Comparison of ENCODE assay signal across 19 cellular contexts in the genomic region with DNA sequence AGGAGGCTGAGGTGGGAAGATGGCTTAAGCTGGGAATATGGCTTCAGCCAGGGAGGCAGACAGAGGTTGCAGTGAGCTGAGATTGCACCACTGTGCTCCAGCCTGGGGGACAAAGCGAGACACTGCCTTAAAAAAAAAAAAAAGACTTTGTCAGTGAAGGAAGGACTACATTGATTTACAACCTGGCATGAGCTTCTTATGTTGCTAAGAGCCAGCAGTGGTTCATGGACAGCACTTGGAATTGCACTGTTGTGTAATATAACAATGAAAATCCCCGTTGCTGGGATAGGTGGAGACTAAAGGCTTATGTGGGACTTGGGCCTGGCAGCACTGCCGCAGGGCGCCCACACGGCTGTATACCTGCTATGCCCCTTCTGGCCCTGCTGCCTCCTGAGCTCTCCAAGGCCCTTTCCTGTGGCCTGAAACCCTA. TPM values are rescaled to one million over a fixed set of nuclear protein-coding genes. Genes with fewer than 3 reads are reported as not detected.
DNase-seq lines count a peak whose midpoint lies in the region; ATAC-seq and TF ChIP-seq lines count a peak whose summit lies in the region.
"Had no signal": no experiment of that assay in that cellular context is flagged by ENCODE, and none has a peak within 500 bp of the region (broad histone marks: within the 10 kb centered on the region; RNA-seq: fewer than 3 reads in every experiment).

No MANE protein-coding gene starts in this region.

- no peaks in the 10 kb centered on the region for H3K36me3 Mint-ChIP-seq in activated naive CD4-positive, alpha-beta T cell treated with anti-CD3 and anti-CD28 coated beads, Interleukin-2, amount 50 U/mL, for 24 hours
- H3K36me3 Mint-ChIP-seq: naive thymus-derived CD8-positive, alpha-beta T cell had no signal

- H3K27me3 ChIP-seq in colonic mucosa, result no peaks in the 10 kb centered on the region
- no peaks in the 10 kb centered on the region for H3K27me3 ChIP-seq in aorta (ENCODE audit: control insufficient read depth in 1 of 2, insufficient read depth in 2 of 2, low read length in 1 of 2)
- no peaks in the 10 kb centered on the region for H3K27me3 ChIP-seq in HAP-1 (ENCODE audit: low read depth)
- H3K27me3 ChIP-seq: upper lobe of left lung had no signal

- no peak for DNase-seq in activated naive CD4-positive, alpha-beta T cell treated with Interleukin-2 at 50 U/mL for 16 hours
- no peak for DNase-seq in colonic mucosa
- DNase-seq in mucosa of descending colon, result peak in 2 of 3 donors; percentile 50 to 56
- DNase-seq in aorta, result no peak
- no peak for DNase-seq in HAP-1 (ENCODE audit: low spot score in 2 of 2)
- no peak for DNase-seq in NCI-H748 treated with DMSO at 0.1 percent for 48 hours (lab: John Stamatoyannopoulos, UW)
- no peak for DNase-seq in HT-29 (ENCODE audit: low spot score)
- DNase-seq: CD4-positive, alpha-beta T cell; DMS79; endodermal cell; foreskin keratinocyte; H9; naive thymus-derived CD8-positive, alpha-beta T cell; stimulated activated naive CD4-positive, alpha-beta T cell treated with Interleukin-2 at 50 U/mL for 16 hours; T-helper 1 cell; upper lobe of left lung had no signal

- H3K4me1 ChIP-seq in colonic mucosa, result peaks cover 17% of the 10 kb centered on the region
- peaks cover 29% of the 10 kb centered on the region for H3K4me1 ChIP-seq in mucosa of descending colon (ENCODE audit: low read depth)
- no peaks in the 10 kb centered on the region for H3K4me1 ChIP-seq in aorta (ENCODE audit: control insufficient read depth in 1 of 2, insufficient read depth in 2 of 2, low read length in 2 of 2)
- no peaks in the 10 kb centered on the region for H3K4me1 ChIP-seq in HAP-1

- no peaks in the 10 kb centered on the region for H3K9me3 Mint-ChIP-seq in activated naive CD4-positive, alpha-beta T cell treated with anti-CD3 and anti-CD28 coated beads, Interleukin-2, amount 50 U/mL, for 24 hours
- H3K9me3 Mint-ChIP-seq: CD4-positive, alpha-beta T cell; central memory CD8-positive, alpha-beta T cell; H9; naive thymus-derived CD8-positive, alpha-beta T cell had no signal

- intact Hi-C loops in colonic mucosa (cut with DNase I), result loop anchor here (5.0 kb wide), 1 partner anchor 34 kb away; a partner anchor contains a TSS
- intact Hi-C loops in mucosa of descending colon (cut with DNase I, micrococcal nuclease), result no loop called here
- intact Hi-C loops in aorta (cut with DNase I), result no loop called here

- WGBS in aorta, 2 donors, result 80 to 84% methylated on average over 5 of the region's 5 CpGs

- peak; percentile 60 for ATAC-seq in mucosa of descending colon
- peak; percentile 54 for ATAC-seq in aorta (ENCODE audit: low FRiP score)
- ATAC-seq: foreskin keratinocyte; naive thymus-derived CD8-positive, alpha-beta T cell had no signal

- no peaks in the 10 kb centered on the region for H3K27me3 Mint-ChIP-seq in activated naive CD4-positive, alpha-beta T cell treated with anti-CD3 and anti-CD28 coated beads, Interleukin-2, amount 50 U/mL, for 24 hours
- H3K27me3 Mint-ChIP-seq: CD4-positive, alpha-beta T cell; central memory CD8-positive, alpha-beta T cell; naive thymus-derived CD8-positive, alpha-beta T cell; progenitor cell of endocrine pancreas had no signal

- H3K9ac ChIP-seq in colonic mucosa (ENCODE audit: low read depth in 2 of 2, low read length in 2 of 2), result peak overlapping the region; percentile 47 to 74

- H3K9me3 ChIP-seq in colonic mucosa, result no peaks in the 10 kb centered on the region
- no peaks in the 10 kb centered on the region for H3K9me3 ChIP-seq in mucosa of descending colon
- H3K9me3 ChIP-seq in aorta (ENCODE audit: control insufficient read depth, low read length), result no peaks in the 10 kb centered on the region
- no peaks in the 10 kb centered on the region for H3K9me3 ChIP-seq in HAP-1
- H3K9me3 ChIP-seq: upper lobe of left lung had no signal

- in situ Hi-C loops in HAP-1 (cut with MboI; ENCODE audit: low sequenced_read_pairs), result no loop called here

- H3K4me3 Mint-ChIP-seq in activated naive CD4-positive, alpha-beta T cell treated with anti-CD3 and anti-CD28 coated beads, Interleukin-2, amount 50 U/mL, for 24 hours, result no peak overlapping the region
- H3K4me3 Mint-ChIP-seq: CD4-positive, alpha-beta T cell; central memory CD8-positive, alpha-beta T cell; endodermal cell; H9; naive thymus-derived CD8-positive, alpha-beta T cell had no signal

- H3K4me3 ChIP-seq in colonic mucosa, result no peak overlapping the region
- H3K4me3 ChIP-seq in mucosa of descending colon, result no peak overlapping the region
- H3K4me3 ChIP-seq in aorta (ENCODE audit: low read length in 2 of 2), result no peak overlapping the region
- no peak overlapping the region for H3K4me3 ChIP-seq in HAP-1
- H3K4me3 ChIP-seq: upper lobe of left lung had no signal

- H3K36me3 ChIP-seq in colonic mucosa, result no peaks in the 10 kb centered on the region
- H3K36me3 ChIP-seq in mucosa of descending colon (ENCODE audit: low read depth), result no peaks in the 10 kb centered on the region
- H3K36me3 ChIP-seq in aorta (ENCODE audit: control insufficient read depth in 1 of 2, insufficient read depth in 2 of 2, low read length in 1 of 2), result no peaks in the 10 kb centered on the region
- H3K36me3 ChIP-seq in HAP-1 (replicated peaks), result no peaks in the 10 kb centered on the region
- H3K36me3 ChIP-seq: upper lobe of left lung had no signal

- no peak for TF ChIP-seq CTCF in colonic mucosa (IDR thresholded peaks at IDR 0.05)
- no peak for TF ChIP-seq CTCF in mucosa of descending colon (IDR thresholded peaks at IDR 0.05)

- H3K4me1 Mint-ChIP-seq in activated naive CD4-positive, alpha-beta T cell treated with anti-CD3 and anti-CD28 coated beads, Interleukin-2, amount 50 U/mL, for 24 hours, result peaks cover 11% of the 10 kb centered on the region
- H3K4me1 Mint-ChIP-seq: central memory CD8-positive, alpha-beta T cell had no signal

- H3K27ac Mint-ChIP-seq in activated naive CD4-positive, alpha-beta T cell treated with anti-CD3 and anti-CD28 coated beads, Interleukin-2, amount 50 U/mL, for 24 hours, result peak overlapping the region; percentile 55
- H3K27ac Mint-ChIP-seq: CD4-positive, alpha-beta T cell; endodermal cell; H9; naive thymus-derived CD8-positive, alpha-beta T cell; progenitor cell of endocrine pancreas had no signal

- H3K27ac ChIP-seq in colonic mucosa (peak overlapping the region; percentile 53), aorta (ENCODE audit: low read depth in 1 of 2, low read length in 2 of 2) (no peak overlapping the region)
- H3K27ac ChIP-seq: foreskin keratinocyte, upper lobe of left lung had no signal

RNA-seq across cellular contexts. Expression of a gene that starts 14.1 kb away (rescaled TPM):
- total RNA-seq in colonic mucosa, result 10 to 100 TPM; 19.4 to 50.1 TPM
- total RNA-seq in mucosa of descending colon, result 10 to 100 TPM; 18.2 to 58.8 (median 26.4) TPM
- 10 to 100 TPM in 1 of 2 donors, 1 to 10 TPM in 1; 5.6 to 11.4 TPM for total RNA-seq in aorta
- 1 to 10 TPM; 7.8 to 7.9 TPM for polyA plus RNA-seq in aorta
- 231 and 264 TPM in 2 replicates for total RNA-seq in HT-29 (2014; rRNA removed; shearing (Covaris generic))

RNA-seq across cellular contexts. Expression of a gene that starts 26.6 kb away (rescaled TPM):
- total RNA-seq in colonic mucosa, result 10 to 100 TPM; 14.8 to 18.1 TPM
- 10 to 100 TPM; 19.1 to 30.0 (median 21.2) TPM for total RNA-seq in mucosa of descending colon
- total RNA-seq in aorta, result 10 to 100 TPM; 21.4 to 26.4 TPM
- polyA plus RNA-seq in aorta, result 10 to 100 TPM; 13.9 to 14.9 TPM
- 8.9 and 9.2 TPM in 2 replicates for total RNA-seq in HT-29 (2014; rRNA removed; shearing (Covaris generic))

RNA-seq across cellular contexts. Expression of a gene that starts 26.9 kb away (rescaled TPM):
- 100 to 1,000 TPM; 302 to 371 TPM for total RNA-seq in colonic mucosa
- total RNA-seq in mucosa of descending colon, result 100 to 1,000 TPM; 292 to 362 (median 338) TPM
- 100 to 1,000 TPM; 136 to 149 TPM for total RNA-seq in aorta
- polyA plus RNA-seq in aorta, result 100 to 1,000 TPM; 349 to 520 TPM
- 127 and 169 TPM in 2 replicates for total RNA-seq in HT-29 (2014; rRNA removed; shearing (Covaris generic))

RNA-seq across cellular contexts. Expression of a gene that starts 36.1 kb away (rescaled TPM):
- total RNA-seq in colonic mucosa, result 10 to 100 TPM; 20.5 to 20.7 TPM
- 10 to 100 TPM; 16.7 to 24.3 (median 18.3) TPM for total RNA-seq in mucosa of descending colon
- total RNA-seq in aorta, result 10 to 100 TPM in 1 of 2 donors, 1 to 10 TPM in 1; 8.7 to 19.4 TPM
- polyA plus RNA-seq in aorta, result 1 to 10 TPM; 4.9 to 8.6 TPM
- total RNA-seq in HT-29 (2014; rRNA removed; shearing (Covaris generic)), result 18.3 and 18.8 TPM in 2 replicates

RNA-seq across cellular contexts. Expression of a gene that starts 57.9 kb away (rescaled TPM):
- 10 to 100 TPM; 72.3 to 94.9 TPM for total RNA-seq in colonic mucosa
- total RNA-seq in mucosa of descending colon, result 10 to 100 TPM; 57.2 to 97.6 (median 75.4) TPM
- 10 to 100 TPM; 24.7 to 29.6 TPM for total RNA-seq in aorta
- 10 to 100 TPM; 28.7 to 93.0 TPM for polyA plus RNA-seq in aorta
- 206 and 233 TPM in 2 replicates for total RNA-seq in HT-29 (2014; rRNA removed; shearing (Covaris generic))

Comparison
In these comparisons a context has a peak if more than half of its experiments do, and no peak if none do; other contexts are left out.
1. DNase-seq: peak in mucosa of descending colon (2 of 3); none in activated naive CD4-positive, alpha-beta T cell treated with Interleukin-2 at 50 U/mL for 16 hours (single experiment), colonic mucosa (single experiment), aorta (0 of 2), HAP-1 (0 of 2), NCI-H748 treated with DMSO at 0.1 percent for 48 hours (single experiment) and HT-29 (single experiment).